Comparison of ENCODE assay signal across 9 cellular contexts in genomic region chr7:44998153-44998871, GRCh38. TPM values are rescaled to one million over a fixed set of nuclear protein-coding genes. Genes with fewer than 3 reads are reported as not detected.
DNase-seq lines count a peak whose midpoint lies in the region; ATAC-seq and TF ChIP-seq lines count a peak whose summit lies in the region.
"Had no signal": no experiment of that assay in that cellular context is flagged by ENCODE, and none has a peak within 500 bp of the region (broad histone marks: within the 10 kb centered on the region; RNA-seq: fewer than 3 reads in every experiment).

No MANE protein-coding gene starts in this region.

- no peaks in the 10 kb centered on the region for H3K9me3 ChIP-seq in PC-9 (ENCODE audit: insufficient read depth, low read depth)

- peak overlapping the region; percentile 99 for H2AFZ ChIP-seq in PC-9

- H3K4me3 Mint-ChIP-seq in T-helper 1 cell treated with Interleukin-12 subunit alpha and Interleukin-12 subunit beta and Interleukin-4 antibody, amounts not matched to agents 30 μg/mL and 1 μg/mL, for 36 hours, result peak overlapping the region; percentile 81
- peak overlapping the region; percentile 93 for H3K4me3 Mint-ChIP-seq in endothelial cell (ENCODE audit: unreplicated experiment)
- H3K4me3 Mint-ChIP-seq in stimulated activated effector memory CD8-positive, alpha-beta T cell treated with anti-CD3 and anti-CD28 coated beads, Interleukin-12 subunit alpha, Interleukin-12 subunit beta, amount 100 ng/mL, for 72 hours, result peak overlapping the region; percentile 79

- H3K4me1 ChIP-seq in PC-9 (replicated peaks; ENCODE audit: insufficient read depth), result peaks cover 37% of the 10 kb centered on the region

- peak overlapping the region; percentile 66; the same call in 1 of the 2 replicates for H3K27ac ChIP-seq in PC-9

- no peak for DNase-seq in T-helper 1 cell
- DNase-seq in PC-9, result peak in 1 of 2 experiments; percentile 31
- DNase-seq in endothelial cell (ENCODE audit: low spot score), result no peak
- no peak for DNase-seq in stimulated activated effector memory CD8-positive, alpha-beta T cell treated with anti-CD3 and anti-CD28 coated beads, Interleukin-12 subunit alpha, Interleukin-12 subunit beta, amount 100 ng/mL, for 72 hours (ENCODE audit: low spot score in 2 of 2)
- no peak for DNase-seq in AG20443 (ENCODE audit: low spot score)
- DNase-seq: NCI-H187 treated with DMSO at 0.1 percent for 48 hours had no signal

- no peaks in the 10 kb centered on the region for H3K9me3 Mint-ChIP-seq in T-helper 1 cell treated with Interleukin-12 subunit alpha and Interleukin-12 subunit beta and Interleukin-4 antibody, amounts not matched to agents 30 μg/mL and 1 μg/mL, for 36 hours
- H3K9me3 Mint-ChIP-seq in endothelial cell (ENCODE audit: unreplicated experiment), result no peaks in the 10 kb centered on the region
- no peaks in the 10 kb centered on the region for H3K9me3 Mint-ChIP-seq in stimulated activated effector memory CD8-positive, alpha-beta T cell treated with anti-CD3 and anti-CD28 coated beads, Interleukin-12 subunit alpha, Interleukin-12 subunit beta, amount 100 ng/mL, for 72 hours

- intact Hi-C loops in PC-9 (cut with micrococcal nuclease; ENCODE audit: unreplicated experiment), result loop anchor here (2.0 kb wide), 1 partner anchor 112 kb away; the partner anchor contains the start of gene TBRG4

- H3K79me2 ChIP-seq in PC-9 (ENCODE audit: low read depth), result peaks cover 30% of the 10 kb centered on the region

- H3F3A ChIP-seq in PC-9 (ENCODE audit: insufficient read depth, low read depth), result peaks cover 29% of the 10 kb centered on the region

- H3K4me3 ChIP-seq in PC-9, result peak overlapping the region; percentile 98

- CTCF ChIA-PET in PC-9 (lab: Charles Lee), result interaction anchor here (2.4 kb wide), 1 partner anchor 25 kb away, joined by 13 read pairs; no protein-coding TSS in a partner anchor

- H3K4me1 Mint-ChIP-seq in T-helper 1 cell treated with Interleukin-12 subunit alpha and Interleukin-12 subunit beta and Interleukin-4 antibody, amounts not matched to agents 30 μg/mL and 1 μg/mL, for 36 hours (ENCODE audit: low read depth), result peaks cover 39% of the 10 kb centered on the region
- peaks cover 42% of the 10 kb centered on the region for H3K4me1 Mint-ChIP-seq in endothelial cell (ENCODE audit: unreplicated experiment)
- H3K4me1 Mint-ChIP-seq in stimulated activated effector memory CD8-positive, alpha-beta T cell treated with anti-CD3 and anti-CD28 coated beads, Interleukin-12 subunit alpha, Interleukin-12 subunit beta, amount 100 ng/mL, for 72 hours, result peaks cover 45% of the 10 kb centered on the region

- H3K9me2 ChIP-seq in PC-9 (ENCODE audit: insufficient read depth), result no peaks in the 10 kb centered on the region

- no peaks in the 10 kb centered on the region for H3K27me3 ChIP-seq in PC-9 (ENCODE audit: insufficient read depth, low read depth)

- POLR2A ChIA-PET in PC-9 (lab: Charles Lee; ENCODE audit: unreplicated experiment), result interaction anchor here (0.5 to 0.6 kb wide), 3 partner anchors 8 to 150 kb away, joined by 3 to 5 read pairs (median 4); partner anchors contain the start of gene H2AZ2

- H3K27me3 Mint-ChIP-seq in T-helper 1 cell treated with Interleukin-12 subunit alpha and Interleukin-12 subunit beta and Interleukin-4 antibody, amounts not matched to agents 30 μg/mL and 1 μg/mL, for 36 hours (ENCODE audit: low read depth), result no peaks in the 10 kb centered on the region
- H3K27me3 Mint-ChIP-seq in endothelial cell (ENCODE audit: unreplicated experiment), result peaks cover 8% of the 10 kb centered on the region

- H3K36me3 ChIP-seq in PC-9 (ENCODE audit: low read depth), result no peaks in the 10 kb centered on the region

- H3K27ac Mint-ChIP-seq in T-helper 1 cell treated with Interleukin-12 subunit alpha and Interleukin-12 subunit beta and Interleukin-4 antibody, amounts not matched to agents 30 μg/mL and 1 μg/mL, for 36 hours, result peak overlapping the region; percentile 75
- peak overlapping the region; percentile 20 for H3K27ac Mint-ChIP-seq in endothelial cell (ENCODE audit: unreplicated experiment)
- peak overlapping the region; percentile 81 for H3K27ac Mint-ChIP-seq in stimulated activated effector memory CD8-positive, alpha-beta T cell treated with anti-CD3 and anti-CD28 coated beads, Interleukin-12 subunit alpha, Interleukin-12 subunit beta, amount 100 ng/mL, for 72 hours

- peak overlapping the region; percentile 85 for H3K4me2 ChIP-seq in PC-9

- H4K20me1 ChIP-seq in PC-9 (ENCODE audit: insufficient read depth), result no peaks in the 10 kb centered on the region; the same call in 1 of the 2 replicates

- BruUV-seq in PC-9 (replicated peaks; lab: Mats Ljungman, UMichigan), result no TSS peak

- H3K36me3 Mint-ChIP-seq in T-helper 1 cell treated with Interleukin-12 subunit alpha and Interleukin-12 subunit beta and Interleukin-4 antibody, amounts not matched to agents 30 μg/mL and 1 μg/mL, for 36 hours (ENCODE audit: low read depth), result peaks cover 6% of the 10 kb centered on the region
- peaks cover 4% of the 10 kb centered on the region for H3K36me3 Mint-ChIP-seq in endothelial cell (ENCODE audit: low read depth, unreplicated experiment)
- H3K36me3 Mint-ChIP-seq in stimulated activated effector memory CD8-positive, alpha-beta T cell treated with anti-CD3 and anti-CD28 coated beads, Interleukin-12 subunit alpha, Interleukin-12 subunit beta, amount 100 ng/mL, for 72 hours, result peaks cover 36% of the 10 kb centered on the region

- TF ChIP-seq CTCF in PC-9 (conservative IDR thresholded peaks at IDR 0.05) (no peak), endothelial cell (IDR thresholded peaks at IDR 0.05; ENCODE audit: unreplicated experiment) (no peak)

- no peak for ATAC-seq in stimulated activated effector memory CD8-positive, alpha-beta T cell treated with anti-CD3 and anti-CD28 coated beads, Interleukin-12 subunit alpha, Interleukin-12 subunit beta, amount 100 ng/mL, for 72 hours
- ATAC-seq in GM18498 (IDR thresholded peaks at IDR 0.05; ENCODE audit: unreplicated experiment) (no peak), HG02884 (IDR thresholded peaks at IDR 0.05; ENCODE audit: unreplicated experiment) (no peak)

RNA-seq across cellular contexts. Expression of gene CCM2, which starts 1.7 kb away (rescaled TPM):
- total RNA-seq in PC-9 (2021) (48.1 and 54.2 TPM in 2 replicates), endothelial cell (ENCODE audit: unreplicated experiment) (59.8 TPM)

RNA-seq across cellular contexts. Expression of gene MYO1G, which starts 19.5 kb away (rescaled TPM):
- total RNA-seq in PC-9 (2021) (0.24 and 0.28 TPM in 2 replicates), endothelial cell (ENCODE audit: unreplicated experiment) (0.13 TPM)

Comparison
In these comparisons a context has a peak if more than half of its experiments do, and no peak if none do; other contexts are left out.
1. H3K27ac Mint-ChIP-seq: peak in every context shown above with its lines; median percentile 81 in stimulated activated effector memory CD8-positive, alpha-beta T cell treated with anti-CD3 and anti-CD28 coated beads, Interleukin-12 subunit alpha, Interleukin-12 subunit beta, amount 100 ng/mL, for 72 hours; 75 in T-helper 1 cell treated with Interleukin-12 subunit alpha and Interleukin-12 subunit beta and Interleukin-4 antibody, amounts not matched to agents 30 μg/mL and 1 μg/mL, for 36 hours; 20 in endothelial cell.